13 cellular contexts compared by ENCODE assay signal in genomic region chr11:14411818-14412217, GRCh38. TPM values are rescaled to one million over a fixed set of nuclear protein-coding genes. Genes with fewer than 3 reads are reported as not detected.
DNase-seq lines count a peak whose midpoint lies in the region; TF ChIP-seq lines count a peak whose summit lies in the region.
"Had no signal": no experiment of that assay in that cellular context is flagged by ENCODE, and none has a peak within 500 bp of the region (broad histone marks: within the 10 kb centered on the region; RNA-seq: fewer than 3 reads in every experiment).

No MANE protein-coding gene starts in this region.

- no peaks in the 10 kb centered on the region for H3K9me3 Mint-ChIP-seq in endodermal cell
- H3K9me3 Mint-ChIP-seq in endothelial cell (ENCODE audit: unreplicated experiment): no peaks in the 10 kb centered on the region
- H3K9me3 Mint-ChIP-seq: central memory CD8-positive, alpha-beta T cell had no signal

- H3K4me1 Mint-ChIP-seq in endodermal cell: peaks cover 46% of the 10 kb centered on the region
- peaks cover 22% of the 10 kb centered on the region for H3K4me1 Mint-ChIP-seq in endothelial cell (ENCODE audit: unreplicated experiment)

- H3K9ac ChIP-seq in endodermal cell (ENCODE audit: extremely low read depth, low read length, poor library complexity, severe bottlenecking): no peak overlapping the region

- H3K27me3 ChIP-seq in endodermal cell (ENCODE audit: control insufficient read depth, insufficient read depth, low read length, poor library complexity, severe bottlenecking): no peaks in the 10 kb centered on the region
- H3K27me3 ChIP-seq: transverse colon had no signal

- TF ChIP-seq CTCF in NB4 (IDR thresholded peaks at IDR 0.05; ENCODE audit: low read depth, low read length) (no peak), endodermal cell (conservative IDR thresholded peaks at IDR 0.05) (no peak), endothelial cell (IDR thresholded peaks at IDR 0.05; ENCODE audit: unreplicated experiment) (no peak)

- H3K27ac Mint-ChIP-seq in endodermal cell (peak overlapping the region; percentile 16), endothelial cell (ENCODE audit: unreplicated experiment) (no peak overlapping the region)

- no peaks in the 10 kb centered on the region for H3K9me3 ChIP-seq in endodermal cell (ENCODE audit: control insufficient read depth, low read length)
- H3K9me3 ChIP-seq: transverse colon had no signal

- no peak overlapping the region for H3K27ac ChIP-seq in endodermal cell (ENCODE audit: low read depth, low read length)
- H3K27ac ChIP-seq: C4-2B had no signal

- H3K27me3 Mint-ChIP-seq in endodermal cell (ENCODE audit: insufficient read depth) (no peaks in the 10 kb centered on the region), endothelial cell (ENCODE audit: unreplicated experiment) (no peaks in the 10 kb centered on the region)
- H3K27me3 Mint-ChIP-seq: central memory CD8-positive, alpha-beta T cell had no signal

- no peak for TF ChIP-seq POLR2A in NB4 (IDR thresholded peaks at IDR 0.05; ENCODE audit: extremely low read depth, insufficient read length)

- peak; percentile 84 for DNase-seq in AG08395 (ENCODE audit: low spot score)
- peak; percentile 81 for DNase-seq in NB4 (ENCODE audit: low read depth)
- peak; percentile 45 for DNase-seq in endodermal cell
- peak; percentile 72 for DNase-seq in myocyte (ENCODE audit: low read depth)
- no peak for DNase-seq in endothelial cell (ENCODE audit: low spot score)
- no peak for DNase-seq in NCI-H1105 (lab: John Stamatoyannopoulos, UW)
- DNase-seq in NCI-H446 treated with DMSO at 0.1 percent for 48 hours (lab: John Stamatoyannopoulos, UW): no peak
- no peak for DNase-seq in ecto neural progenitor cell (ENCODE audit: low spot score)
- DNase-seq: KBM-7, NCI-H524 treated with DMSO at 0.1 percent for 48 hours, transverse colon had no signal

- H3K36me3 Mint-ChIP-seq in endodermal cell (ENCODE audit: low read depth) (no peaks in the 10 kb centered on the region), endothelial cell (ENCODE audit: low read depth, unreplicated experiment) (no peaks in the 10 kb centered on the region)

- no peaks in the 10 kb centered on the region for H3K36me3 ChIP-seq in endodermal cell (ENCODE audit: control insufficient read depth, insufficient read depth, low read length)
- H3K36me3 ChIP-seq: transverse colon had no signal

- H3K4me3 Mint-ChIP-seq in endodermal cell: no peak overlapping the region
- no peak overlapping the region for H3K4me3 Mint-ChIP-seq in endothelial cell (ENCODE audit: unreplicated experiment)
- H3K4me3 Mint-ChIP-seq: central memory CD8-positive, alpha-beta T cell had no signal

- peaks cover 11% of the 10 kb centered on the region for H3K4me1 ChIP-seq in endodermal cell (ENCODE audit: control insufficient read depth, insufficient read depth, low read length)

- no peak overlapping the region for H3K4me3 ChIP-seq in NB4 (ENCODE audit: low read depth, low read length)
- H3K4me3 ChIP-seq in endodermal cell (ENCODE audit: low read length): no peak overlapping the region
- H3K4me3 ChIP-seq: transverse colon had no signal

RNA-seq across cellular contexts. Expression of gene RRAS2, which starts 52.8 kb away (rescaled TPM):
- 10 to 100 TPM; 75.1 to 99.7 TPM for total RNA-seq in endodermal cell
- polyA plus RNA-seq in endodermal cell (2013, experiment 1 of 2): 48.4 TPM
- polyA plus RNA-seq in endodermal cell (2013, experiment 2 of 2): 43.3 TPM
- total RNA-seq in myocyte: 108 and 113 TPM in 2 replicates
- polyA plus RNA-seq in myocyte (2012): 67.0 TPM
- total RNA-seq in endothelial cell (ENCODE audit: unreplicated experiment): 59.6 TPM

Comparison
In these comparisons a context has a peak if more than half of its experiments do, and no peak if none do; other contexts are left out.
1. DNase-seq: peak in AG08395 (single experiment), NB4 (single experiment), endodermal cell (single experiment) and myocyte (single experiment); none in endothelial cell (single experiment), NCI-H1105 (single experiment), NCI-H446 treated with DMSO at 0.1 percent for 48 hours (single experiment) and ecto neural progenitor cell (single experiment).